In genomic region chr7:45623740-45624391, GRCh38 we compare ENCODE assay signal across 15 cellular contexts. TPM values are rescaled to one million over a fixed set of nuclear protein-coding genes. Genes with fewer than 3 reads are reported as not detected.
DNase-seq lines count a peak whose midpoint lies in the region; ATAC-seq and TF ChIP-seq lines count a peak whose summit lies in the region.
"Had no signal": no experiment of that assay in that cellular context is flagged by ENCODE, and none has a peak within 500 bp of the region (broad histone marks: within the 10 kb centered on the region; RNA-seq: fewer than 3 reads in every experiment).

No MANE protein-coding gene starts in this region.

- H3K4me1 ChIP-seq in H9 (ENCODE audit: insufficient read depth, low read length) (no peaks in the 10 kb centered on the region), hepatocyte (ENCODE audit: insufficient read depth) (peaks cover 26% of the 10 kb centered on the region)

- no peak for TF ChIP-seq CTCF in H9 (conservative IDR thresholded peaks at IDR 0.05)
- no peak for TF ChIP-seq CTCF in hepatocyte (IDR thresholded peaks at IDR 0.05; ENCODE audit: poor library complexity)
- TF ChIP-seq CTCF in osteocyte (IDR thresholded peaks at IDR 0.05) = no peak

- H2BK5ac ChIP-seq in H9 (ENCODE audit: insufficient read length, low read length) = no peak overlapping the region

- H4K8ac ChIP-seq in H9 (replicated peaks; ENCODE audit: insufficient read length, low read depth, low read length) = no peak overlapping the region

- H2BK15ac ChIP-seq in H9 (ENCODE audit: low read depth, low read length) = no peak overlapping the region

- H3K27me3 ChIP-seq in H9 (ENCODE audit: insufficient read depth, low read length) (no peaks in the 10 kb centered on the region), hepatocyte (no peaks in the 10 kb centered on the region)

- H3K9me3 Mint-ChIP-seq in H9 = peaks cover 7 to 12% of the 10 kb centered on the region in 2 experiments
- H3K9me3 Mint-ChIP-seq in osteocyte (ENCODE audit: unreplicated experiment) = peaks cover 8% of the 10 kb centered on the region
- H3K9me3 Mint-ChIP-seq in naive thymus-derived CD8-positive, alpha-beta T cell = peaks cover 0 to 21% (median 10%) of the 10 kb centered on the region in 9 donors

- POLR2A ChIA-PET in naive thymus-derived CD8-positive, alpha-beta T cell (lab: Charles Lee) = no interaction called here

- no peak overlapping the region for H3K4me3 ChIP-seq in hepatocyte
- H3K4me3 ChIP-seq: GM23248 had no signal

- H3K36me3 ChIP-seq in hepatocyte (replicated peaks; ENCODE audit: insufficient read depth, low read depth) = no peaks in the 10 kb centered on the region

- H3K9me2 ChIP-seq in hepatocyte (replicated peaks; ENCODE audit: insufficient read depth) = no peaks in the 10 kb centered on the region

- no peak overlapping the region for H3T11ph ChIP-seq in H9 (ENCODE audit: low read length)

- H2BK12ac ChIP-seq in H9 (ENCODE audit: insufficient read length, low read depth, low read length) = no peak overlapping the region

- H3K4me2 ChIP-seq in H9 (ENCODE audit: insufficient read depth, insufficient read length, low read length) (no peak overlapping the region), hepatocyte (no peak overlapping the region)

- no peak overlapping the region for H3K4ac ChIP-seq in H9 (ENCODE audit: low read depth, low read length)

- H3K23ac ChIP-seq in H9 (ENCODE audit: insufficient read length, low read depth, low read length) = no peak overlapping the region

- ATAC-seq in naive thymus-derived CD8-positive, alpha-beta T cell = no peak

- H3K27ac ChIP-seq in H9 (ENCODE audit: insufficient read length, low read depth, low read length) (no peak overlapping the region), hepatocyte (peak overlapping the region; percentile 57)
- H3K27ac ChIP-seq: GM23248 had no signal

- H3K18ac ChIP-seq in H9 (ENCODE audit: insufficient read length, low read depth, low read length) = no peak overlapping the region

- H2BK20ac ChIP-seq in H9 (ENCODE audit: low read depth, low read length, poor library complexity, severe bottlenecking) = no peak overlapping the region

- H3K9me3 ChIP-seq in H9 (ENCODE audit: control insufficient read depth, low read depth, low read length) (no peaks in the 10 kb centered on the region), hepatocyte (ENCODE audit: low read depth) (no peaks in the 10 kb centered on the region)

- no peak overlapping the region for H4K91ac ChIP-seq in H9 (ENCODE audit: insufficient read length, low read depth, low read length)

- no peaks in the 10 kb centered on the region for H3K23me2 ChIP-seq in H9 (ENCODE audit: insufficient read length, low read depth, low read length, poor library complexity, severe bottlenecking)

- H4K5ac ChIP-seq in H9 (ENCODE audit: insufficient read length, low read depth, low read length) = no peak overlapping the region

- H2BK120ac ChIP-seq in H9 (ENCODE audit: low read depth, low read length, poor library complexity, severe bottlenecking) = no peak overlapping the region

- no peak overlapping the region for H2AFZ ChIP-seq in H9 (ENCODE audit: low read length)
- no peak overlapping the region for H2AFZ ChIP-seq in hepatocyte
- H2AFZ ChIP-seq: GM23248 had no signal

- no peak overlapping the region for H2AK5ac ChIP-seq in H9 (ENCODE audit: insufficient read length, low read length)

- H3K36me3 Mint-ChIP-seq in H9 (ENCODE audit: insufficient read depth in 1 of 3, low read depth in 3 of 3) (peaks cover 18 to 23% (median 21%) of the 10 kb centered on the region in 3 experiments), osteocyte (ENCODE audit: unreplicated experiment) (no peaks in the 10 kb centered on the region)
- H3K36me3 Mint-ChIP-seq in naive thymus-derived CD8-positive, alpha-beta T cell = no peaks in the 10 kb centered on the region

- DNase-seq in D341Med (ENCODE audit: low spot score) (peak; percentile 5), H9 (no peak), hepatocyte (ENCODE audit: low spot score) (no peak), osteocyte (ENCODE audit: extremely low spot score, unreplicated experiment) (peak; percentile 69), NCI-H2196 (lab: John Stamatoyannopoulos, UW; ENCODE audit: unreplicated experiment) (no peak), activated T-cell treated with anti-CD3 and anti-CD28 coated beads for 4 hours (no peak)
- no peak for DNase-seq in naive thymus-derived CD8-positive, alpha-beta T cell
- DNase-seq: C1 segment of cervical spinal cord; CD4-positive, alpha-beta T cell; DMS153; DMS79 treated with DMSO at 0.1 percent for 48 hours; GDM1; GM23248; H7 had no signal

- H3K79me2 ChIP-seq in H9 (ENCODE audit: insufficient read depth, low read length) (peaks cover 4% of the 10 kb centered on the region; the same call in 1 of the 2 replicates), hepatocyte (no peaks in the 10 kb centered on the region)

- H3K14ac ChIP-seq in H9 (ENCODE audit: insufficient read depth, low read length) = no peak overlapping the region

- no peak overlapping the region for H3K56ac ChIP-seq in H9 (ENCODE audit: insufficient read length, low read depth, low read length)

- H3K27ac Mint-ChIP-seq in H9 (peak overlapping the region in 2 of 3 experiments; percentile 11 to 51; a peak in 3 of 7 replicates), osteocyte (ENCODE audit: unreplicated experiment) (no peak overlapping the region)
- no peak overlapping the region for H3K27ac Mint-ChIP-seq in naive thymus-derived CD8-positive, alpha-beta T cell
- H3K27ac Mint-ChIP-seq: B cell; CD4-positive, alpha-beta T cell had no signal

- H3K79me1 ChIP-seq in H9 (ENCODE audit: insufficient read depth, low read depth, low read length, poor library complexity, severe bottlenecking) = no peaks in the 10 kb centered on the region

- no peak overlapping the region for H3K9ac ChIP-seq in H9 (ENCODE audit: extremely low read depth, insufficient read length, low read length)
- H3K9ac ChIP-seq: GM23248 had no signal

- WGBS in H9 (ENCODE audit: extremely low coverage, insufficient read length, low lambda C conversion rate) = no CpG with 5 or more reads among the region's 9 CpGs
- WGBS in hepatocyte (ENCODE audit: low lambda C conversion rate, missing lambda C conversion rate) = 78% methylated on average over 9 of the region's 9 CpGs

- H4K20me1 ChIP-seq in H9 (ENCODE audit: control insufficient read depth, insufficient read depth, insufficient read length) = no peaks in the 10 kb centered on the region
- no peaks in the 10 kb centered on the region for H4K20me1 ChIP-seq in hepatocyte (ENCODE audit: insufficient read depth, poor library complexity, severe bottlenecking)

- H3K4me3 Mint-ChIP-seq in H9 (no peak overlapping the region), osteocyte (ENCODE audit: unreplicated experiment) (no peak overlapping the region)
- no peak overlapping the region for H3K4me3 Mint-ChIP-seq in naive thymus-derived CD8-positive, alpha-beta T cell
- H3K4me3 Mint-ChIP-seq: B cell; CD4-positive, alpha-beta T cell had no signal

- H3K4me1 Mint-ChIP-seq in H9 (no peaks in the 10 kb centered on the region), osteocyte (ENCODE audit: unreplicated experiment) (no peaks in the 10 kb centered on the region)
- peaks cover 0 to 3% (median 0%) of the 10 kb centered on the region in 4 donors for H3K4me1 Mint-ChIP-seq in naive thymus-derived CD8-positive, alpha-beta T cell
- H3K4me1 Mint-ChIP-seq: B cell had no signal

- H3K27me3 Mint-ChIP-seq in H9 (ENCODE audit: low read depth) = no peaks in the 10 kb centered on the region
- H3K27me3 Mint-ChIP-seq in osteocyte (ENCODE audit: unreplicated experiment) = no peaks in the 10 kb centered on the region
- H3K27me3 Mint-ChIP-seq in naive thymus-derived CD8-positive, alpha-beta T cell = peaks cover 0 to 24% (median 3%) of the 10 kb centered on the region in 5 donors
- H3K27me3 Mint-ChIP-seq: B cell; CD4-positive, alpha-beta T cell had no signal

RNA-seq across cellular contexts. Expression of gene ADCY1, which starts 49.7 kb away (rescaled TPM):
- total RNA-seq in H9 (2021) = 18.7 and 21.6 TPM in 2 replicates
- total RNA-seq in hepatocyte = 2.9 and 3.0 TPM in 2 replicates
- polyA plus RNA-seq in hepatocyte = 1.3 and 4.0 TPM in 2 replicates
- 0.05 and 0.08 TPM in 2 replicates for total RNA-seq in osteocyte
- total RNA-seq in naive thymus-derived CD8-positive, alpha-beta T cell = not detected
- under 1 TPM in 2 of 3 donors, not detected in 1; 0.02 to 0.04 TPM for polyA plus RNA-seq in naive thymus-derived CD8-positive, alpha-beta T cell
- polyA plus RNA-seq: GM23248 had no signal

Comparison
In these comparisons a context has a peak if more than half of its experiments do, and no peak if none do; other contexts are left out.
1. DNase-seq: peak in D341Med (single experiment) and osteocyte (single experiment); none in H9 (single experiment), hepatocyte (single experiment), NCI-H2196 (single experiment), naive thymus-derived CD8-positive, alpha-beta T cell (0 of 10) and activated T-cell treated with anti-CD3 and anti-CD28 coated beads for 4 hours (single experiment).
2. H3K27ac Mint-ChIP-seq: peak in H9 (2 of 3); none in osteocyte (single experiment) and naive thymus-derived CD8-positive, alpha-beta T cell (0 of 10).